In the genomic region with DNA sequence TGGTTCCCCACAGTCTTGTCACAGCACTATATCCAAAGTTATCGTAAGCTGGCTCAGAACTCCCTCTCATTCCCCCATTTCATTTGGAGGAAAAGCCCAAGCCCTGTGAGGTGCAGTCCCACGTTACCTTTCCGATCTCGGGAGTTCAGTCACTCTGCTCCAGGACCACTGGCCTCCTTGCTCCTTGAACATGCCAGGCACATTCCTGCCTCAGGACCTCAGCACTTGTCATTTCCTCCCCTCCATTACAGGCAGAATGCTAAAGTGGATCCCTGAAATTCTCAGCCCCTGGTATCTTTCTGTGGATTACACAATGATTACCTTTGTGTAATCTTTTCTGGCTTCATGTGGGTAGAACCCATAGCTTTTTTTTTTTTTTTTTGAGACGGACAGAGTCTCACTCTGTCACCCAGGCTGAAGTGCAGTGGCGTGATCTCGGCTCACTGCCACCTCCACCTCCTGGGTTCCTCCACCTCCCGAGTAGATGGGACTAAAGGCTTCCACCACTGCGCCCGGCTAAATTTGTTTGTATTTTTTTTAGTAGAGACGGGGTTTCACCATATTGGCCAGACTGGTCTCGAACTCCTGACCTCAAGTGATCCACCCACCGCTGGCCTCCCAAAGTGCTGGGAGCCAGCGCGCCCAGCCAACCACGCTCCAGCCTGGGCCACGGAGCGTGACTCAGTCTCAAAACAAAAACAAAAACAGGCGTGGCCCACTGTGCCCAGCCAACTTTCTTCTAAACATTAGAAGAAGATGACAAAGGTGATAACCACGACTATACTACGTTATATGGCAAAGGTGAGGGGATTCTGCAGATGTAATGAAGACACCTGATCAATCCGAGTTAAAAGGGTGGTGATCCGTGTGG, we compare ENCODE assay signal across 1 cellular context.
A peak's percentile ranks its signal among the peaks of the same experiment; 100 is the strongest.
TF ChIP-seq lines count a peak whose summit lies in the region.

No MANE protein-coding gene starts in this region.

TF ChIP-seq in HepG2, 621 proteins besides CTCF, POLR2A, EP300 and RAD21 (continued from another document):
- TF ChIP-seq TRIM24 (CRISPR knock-in tag; IDR thresholded peaks at IDR 0.05) (no peak), SALL1 (CRISPR knock-in tag; IDR thresholded peaks at IDR 0.05) (peak; percentile 11; the same call in 1 of the 2 replicates), FOSL2 (CRISPR knock-in tag; IDR thresholded peaks at IDR 0.05) (peak; percentile 17; the same call in 1 of the 2 replicates), ZBTB39 (CRISPR knock-in tag; IDR thresholded peaks at IDR 0.05) (no peak), ZNF362 (CRISPR knock-in tag; IDR thresholded peaks at IDR 0.05; ENCODE audit: borderline replicate concordance) (0 out of 2 replicates have a peak, but pooled peaks have one; percentile 11), KAT7 (CRISPR knock-in tag; IDR thresholded peaks at IDR 0.05; ENCODE audit: borderline replicate concordance) (no peak), KLF15 (CRISPR knock-in tag; IDR thresholded peaks at IDR 0.05; ENCODE audit: borderline replicate concordance) (no peak), DPF2 (CRISPR knock-in tag; IDR thresholded peaks at IDR 0.05; ENCODE audit: borderline replicate concordance, low read depth) (0 out of 2 replicates have a peak, but pooled peaks have one; percentile 13), TEAD3 (CRISPR knock-in tag; optimal IDR thresholded peaks at IDR 0.05; ENCODE audit: borderline replicate concordance) (peak; percentile 55), BCLAF1 (IDR thresholded peaks at IDR 0.05) (no peak), ZHX2 (IDR thresholded peaks at IDR 0.05; ENCODE audit: low read depth) (no peak), ZHX2 (CRISPR knock-in tag; IDR thresholded peaks at IDR 0.05; ENCODE audit: borderline replicate concordance) (no peak), ZFP90 (CRISPR knock-in tag; IDR thresholded peaks at IDR 0.05; ENCODE audit: borderline replicate concordance) (0 out of 2 replicates have a peak, but pooled peaks have one; percentile 18), CEBPB (IDR thresholded peaks at IDR 0.05; ENCODE audit: borderline replicate concordance, low read depth, low read length) (peak; percentile 61; the same call in 1 of the 2 replicates), ATF2 (CRISPR knock-in tag; IDR thresholded peaks at IDR 0.05) (0 out of 2 replicates have a peak, but pooled peaks have one; percentile 10), NONO (IDR thresholded peaks at IDR 0.05) (no peak), NONO (CRISPR knock-in tag; conservative IDR thresholded peaks at IDR 0.05) (peak; percentile 39; the same call in 1 of the 2 replicates)
- TF ChIP-seq, protein P1, sequence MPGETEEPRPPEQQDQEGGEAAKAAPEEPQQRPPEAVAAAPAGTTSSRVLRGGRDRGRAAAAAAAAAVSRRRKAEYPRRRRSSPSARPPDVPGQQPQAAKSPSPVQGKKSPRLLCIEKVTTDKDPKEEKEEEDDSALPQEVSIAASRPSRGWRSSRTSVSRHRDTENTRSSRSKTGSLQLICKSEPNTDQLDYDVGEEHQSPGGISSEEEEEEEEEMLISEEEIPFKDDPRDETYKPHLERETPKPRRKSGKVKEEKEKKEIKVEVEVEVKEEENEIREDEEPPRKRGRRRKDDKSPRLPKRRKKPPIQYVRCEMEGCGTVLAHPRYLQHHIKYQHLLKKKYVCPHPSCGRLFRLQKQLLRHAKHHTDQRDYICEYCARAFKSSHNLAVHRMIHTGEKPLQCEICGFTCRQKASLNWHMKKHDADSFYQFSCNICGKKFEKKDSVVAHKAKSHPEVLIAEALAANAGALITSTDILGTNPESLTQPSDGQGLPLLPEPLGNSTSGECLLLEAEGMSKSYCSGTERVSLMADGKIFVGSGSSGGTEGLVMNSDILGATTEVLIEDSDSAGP (CRISPR knock-in tag; IDR thresholded peaks at IDR 0.05; ENCODE audit: borderline replicate concordance), result 0 out of 2 replicates have a peak, but pooled peaks have one; percentile 27
- TF ChIP-seq, protein P2, sequence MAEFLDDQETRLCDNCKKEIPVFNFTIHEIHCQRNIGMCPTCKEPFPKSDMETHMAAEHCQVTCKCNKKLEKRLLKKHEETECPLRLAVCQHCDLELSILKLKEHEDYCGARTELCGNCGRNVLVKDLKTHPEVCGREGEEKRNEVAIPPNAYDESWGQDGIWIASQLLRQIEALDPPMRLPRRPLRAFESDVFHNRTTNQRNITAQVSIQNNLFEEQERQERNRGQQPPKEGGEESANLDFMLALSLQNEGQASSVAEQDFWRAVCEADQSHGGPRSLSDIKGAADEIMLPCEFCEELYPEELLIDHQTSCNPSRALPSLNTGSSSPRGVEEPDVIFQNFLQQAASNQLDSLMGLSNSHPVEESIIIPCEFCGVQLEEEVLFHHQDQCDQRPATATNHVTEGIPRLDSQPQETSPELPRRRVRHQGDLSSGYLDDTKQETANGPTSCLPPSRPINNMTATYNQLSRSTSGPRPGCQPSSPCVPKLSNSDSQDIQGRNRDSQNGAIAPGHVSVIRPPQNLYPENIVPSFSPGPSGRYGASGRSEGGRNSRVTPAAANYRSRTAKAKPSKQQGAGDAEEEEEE (CRISPR knock-in tag; IDR thresholded peaks at IDR 0.05; ENCODE audit: borderline replicate concordance), result no peak
